1 cellular context compared by ENCODE assay signal in the genomic region with DNA sequence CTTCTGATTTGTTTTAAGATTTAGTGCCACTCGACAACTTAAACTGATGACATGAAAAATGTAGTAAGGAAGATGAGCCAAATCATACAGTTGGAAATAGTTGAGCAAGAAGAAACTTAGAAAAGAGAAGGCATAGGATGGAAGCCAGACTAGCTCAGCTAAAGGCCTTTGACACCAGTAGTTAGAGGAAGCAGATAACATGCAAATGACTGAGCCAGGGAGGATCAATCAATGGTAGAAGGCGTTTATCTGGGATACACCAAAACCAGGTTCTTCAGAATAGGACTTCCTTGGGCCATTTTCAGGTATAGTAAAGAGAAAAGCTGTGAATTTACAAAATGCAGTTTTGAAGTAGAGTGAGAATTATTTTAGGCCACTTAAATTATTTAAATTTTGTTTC.
TF ChIP-seq lines count a peak whose summit lies in the region.

No MANE protein-coding gene starts in this region.

TF ChIP-seq in K562, 482 proteins besides CTCF, POLR2A, EP300 and RAD21 (continued from another document):
- TF ChIP-seq, protein P1, sequence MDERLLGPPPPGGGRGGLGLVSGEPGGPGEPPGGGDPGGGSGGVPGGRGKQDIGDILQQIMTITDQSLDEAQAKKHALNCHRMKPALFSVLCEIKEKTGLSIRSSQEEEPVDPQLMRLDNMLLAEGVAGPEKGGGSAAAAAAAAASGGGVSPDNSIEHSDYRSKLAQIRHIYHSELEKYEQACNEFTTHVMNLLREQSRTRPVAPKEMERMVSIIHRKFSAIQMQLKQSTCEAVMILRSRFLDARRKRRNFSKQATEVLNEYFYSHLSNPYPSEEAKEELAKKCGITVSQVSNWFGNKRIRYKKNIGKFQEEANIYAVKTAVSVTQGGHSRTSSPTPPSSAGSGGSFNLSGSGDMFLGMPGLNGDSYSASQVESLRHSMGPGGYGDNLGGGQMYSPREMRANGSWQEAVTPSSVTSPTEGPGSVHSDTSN (CRISPR knock-in tag; IDR thresholded peaks at IDR 0.05; ENCODE audit: low read depth), result no peak
- TF ChIP-seq, protein P1 (tag; conservative IDR thresholded peaks at IDR 0.05; ENCODE audit: low read depth), result peak; percentile 70
- TF ChIP-seq TCFL5 (CRISPR knock-in tag; conservative IDR thresholded peaks at IDR 0.05), result no peak
- TF ChIP-seq, protein P2, sequence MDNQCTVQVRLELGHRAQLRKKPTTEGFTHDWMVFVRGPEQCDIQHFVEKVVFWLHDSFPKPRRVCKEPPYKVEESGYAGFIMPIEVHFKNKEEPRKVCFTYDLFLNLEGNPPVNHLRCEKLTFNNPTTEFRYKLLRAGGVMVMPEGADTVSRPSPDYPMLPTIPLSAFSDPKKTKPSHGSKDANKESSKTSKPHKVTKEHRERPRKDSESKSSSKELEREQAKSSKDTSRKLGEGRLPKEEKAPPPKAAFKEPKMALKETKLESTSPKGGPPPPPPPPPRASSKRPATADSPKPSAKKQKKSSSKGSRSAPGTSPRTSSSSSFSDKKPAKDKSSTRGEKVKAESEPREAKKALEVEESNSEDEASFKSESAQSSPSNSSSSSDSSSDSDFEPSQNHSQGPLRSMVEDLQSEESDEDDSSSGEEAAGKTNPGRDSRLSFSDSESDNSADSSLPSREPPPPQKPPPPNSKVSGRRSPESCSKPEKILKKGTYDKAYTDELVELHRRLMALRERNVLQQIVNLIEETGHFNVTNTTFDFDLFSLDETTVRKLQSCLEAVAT (IDR thresholded peaks at IDR 0.05), result peak in 1 of 2 experiments; percentile 70; a peak in 1 of 4 replicates
- TF ChIP-seq ELF1 (tag; IDR thresholded peaks at IDR 0.05), result no peak
- TF ChIP-seq, protein P3, sequence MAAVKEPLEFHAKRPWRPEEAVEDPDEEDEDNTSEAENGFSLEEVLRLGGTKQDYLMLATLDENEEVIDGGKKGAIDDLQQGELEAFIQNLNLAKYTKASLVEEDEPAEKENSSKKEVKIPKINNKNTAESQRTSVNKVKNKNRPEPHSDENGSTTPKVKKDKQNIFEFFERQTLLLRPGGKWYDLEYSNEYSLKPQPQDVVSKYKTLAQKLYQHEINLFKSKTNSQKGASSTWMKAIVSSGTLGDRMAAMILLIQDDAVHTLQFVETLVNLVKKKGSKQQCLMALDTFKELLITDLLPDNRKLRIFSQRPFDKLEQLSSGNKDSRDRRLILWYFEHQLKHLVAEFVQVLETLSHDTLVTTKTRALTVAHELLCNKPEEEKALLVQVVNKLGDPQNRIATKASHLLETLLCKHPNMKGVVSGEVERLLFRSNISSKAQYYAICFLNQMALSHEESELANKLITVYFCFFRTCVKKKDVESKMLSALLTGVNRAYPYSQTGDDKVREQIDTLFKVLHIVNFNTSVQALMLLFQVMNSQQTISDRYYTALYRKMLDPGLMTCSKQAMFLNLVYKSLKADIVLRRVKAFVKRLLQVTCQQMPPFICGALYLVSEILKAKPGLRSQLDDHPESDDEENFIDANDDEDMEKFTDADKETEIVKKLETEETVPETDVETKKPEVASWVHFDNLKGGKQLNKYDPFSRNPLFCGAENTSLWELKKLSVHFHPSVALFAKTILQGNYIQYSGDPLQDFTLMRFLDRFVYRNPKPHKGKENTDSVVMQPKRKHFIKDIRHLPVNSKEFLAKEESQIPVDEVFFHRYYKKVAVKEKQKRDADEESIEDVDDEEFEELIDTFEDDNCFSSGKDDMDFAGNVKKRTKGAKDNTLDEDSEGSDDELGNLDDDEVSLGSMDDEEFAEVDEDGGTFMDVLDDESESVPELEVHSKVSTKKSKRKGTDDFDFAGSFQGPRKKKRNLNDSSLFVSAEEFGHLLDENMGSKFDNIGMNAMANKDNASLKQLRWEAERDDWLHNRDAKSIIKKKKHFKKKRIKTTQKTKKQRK (IDR thresholded peaks at IDR 0.05; ENCODE audit: borderline replicate concordance, low read depth, low read length), result no peak
- no peak for TF ChIP-seq OTX1 (CRISPR knock-in tag; IDR thresholded peaks at IDR 0.05)
- peak; percentile 86 for TF ChIP-seq ZBTB17 (CRISPR knock-in tag; IDR thresholded peaks at IDR 0.05)
- TF ChIP-seq, protein P4, sequence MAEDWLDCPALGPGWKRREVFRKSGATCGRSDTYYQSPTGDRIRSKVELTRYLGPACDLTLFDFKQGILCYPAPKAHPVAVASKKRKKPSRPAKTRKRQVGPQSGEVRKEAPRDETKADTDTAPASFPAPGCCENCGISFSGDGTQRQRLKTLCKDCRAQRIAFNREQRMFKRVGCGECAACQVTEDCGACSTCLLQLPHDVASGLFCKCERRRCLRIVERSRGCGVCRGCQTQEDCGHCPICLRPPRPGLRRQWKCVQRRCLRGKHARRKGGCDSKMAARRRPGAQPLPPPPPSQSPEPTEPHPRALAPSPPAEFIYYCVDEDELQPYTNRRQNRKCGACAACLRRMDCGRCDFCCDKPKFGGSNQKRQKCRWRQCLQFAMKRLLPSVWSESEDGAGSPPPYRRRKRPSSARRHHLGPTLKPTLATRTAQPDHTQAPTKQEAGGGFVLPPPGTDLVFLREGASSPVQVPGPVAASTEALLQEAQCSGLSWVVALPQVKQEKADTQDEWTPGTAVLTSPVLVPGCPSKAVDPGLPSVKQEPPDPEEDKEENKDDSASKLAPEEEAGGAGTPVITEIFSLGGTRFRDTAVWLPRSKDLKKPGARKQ (CRISPR knock-in tag; IDR thresholded peaks at IDR 0.05), result no peak
- no peak for TF ChIP-seq ZNF717 (CRISPR knock-in tag; IDR thresholded peaks at IDR 0.05)
- no peak for TF ChIP-seq HLTF (IDR thresholded peaks at IDR 0.05)
